In genomic region chr7:126529254-126529653, GRCh38 we compare ENCODE assay signal across 27 cellular contexts.
DNase-seq lines count a peak whose midpoint lies in the region; ATAC-seq and TF ChIP-seq lines count a peak whose summit lies in the region.
"Had no signal": no experiment of that assay in that cellular context is flagged by ENCODE, and none has a peak within 500 bp of the region (broad histone marks: within the 10 kb centered on the region; RNA-seq: fewer than 3 reads in every experiment).

No MANE protein-coding gene starts in this region.

- no peak overlapping the region for H3K4me3 ChIP-seq in GM12864 (ENCODE audit: low read depth, low read length)
- H3K4me3 ChIP-seq: gastrocnemius medialis, left ventricle myocardium inferior, transverse colon had no signal

- peaks cover 13 to 46% (median 22%) of the 10 kb centered on the region in 6 donors for H3K9me3 Mint-ChIP-seq in immature natural killer cell
- H3K9me3 Mint-ChIP-seq: mesothelial cell of epicardium had no signal

- ATAC-seq in GM18502 (IDR thresholded peaks at IDR 0.05; ENCODE audit: poor library complexity, unreplicated experiment) (peak; percentile 89), HG02588 (IDR thresholded peaks at IDR 0.05; ENCODE audit: unreplicated experiment) (peak; percentile 63), GM21528 (IDR thresholded peaks at IDR 0.05; ENCODE audit: low FRiP score, unreplicated experiment) (no peak), GM19023 (IDR thresholded peaks at IDR 0.05; ENCODE audit: unreplicated experiment) (no peak)
- ATAC-seq: activated T-helper 17 cell treated with anti-CD3 and anti-CD28 coated beads, Interleukin-2, amount 50 U/mL, for 72 hours; gastrocnemius medialis; natural killer cell treated with Interleukin-12 subunit alpha and Interleukin-12 subunit beta and Interleukin-15 and Interleukin-18, amount 100 ng/mL, for 72 hours; T-helper 17 cell had no signal

- H3K27ac Mint-ChIP-seq in immature natural killer cell: no peak overlapping the region
- H3K27ac Mint-ChIP-seq: activated CD4-positive, alpha-beta T cell treated with anti-CD3 and anti-CD28 coated beads, Interleukin-2, amount 10 ng/mL, durations not matched to agents 24 days and 14 days; activated naive CD4-positive, alpha-beta T cell treated with anti-CD3 and anti-CD28 coated beads, Interleukin-2, amount 50 U/mL, for 24 hours; activated T-helper 17 cell treated with anti-CD3 and anti-CD28 coated beads, Interleukin-2, amount 50 U/mL, for 72 hours; mesothelial cell of epicardium; natural killer cell treated with Interleukin-12 subunit alpha and Interleukin-12 subunit beta and Interleukin-15 and Interleukin-18, amount 100 ng/mL, for 72 hours; T-helper 17 cell had no signal

- TF ChIP-seq CTCF in GM12864 (IDR thresholded peaks at IDR 0.05; ENCODE audit: low read depth, low read length, missing control alignments): peak; percentile 8

- no peaks in the 10 kb centered on the region for H3K4me1 Mint-ChIP-seq in immature natural killer cell
- H3K4me1 Mint-ChIP-seq: activated CD4-positive, alpha-beta T cell treated with anti-CD3 and anti-CD28 coated beads, Interleukin-2, amount 10 ng/mL, durations not matched to agents 24 days and 14 days; activated naive CD4-positive, alpha-beta T cell treated with anti-CD3 and anti-CD28 coated beads, Interleukin-2, amount 50 U/mL, for 24 hours; activated T-helper 17 cell treated with anti-CD3 and anti-CD28 coated beads, Interleukin-2, amount 50 U/mL, for 72 hours; mesothelial cell of epicardium; T-helper 17 cell had no signal

- no peaks in the 10 kb centered on the region for H3K27me3 Mint-ChIP-seq in immature natural killer cell (ENCODE audit: low read depth in 3 of 3)
- H3K27me3 Mint-ChIP-seq: activated CD4-positive, alpha-beta T cell treated with anti-CD3 and anti-CD28 coated beads, Interleukin-2, amount 10 ng/mL, durations not matched to agents 24 days and 14 days; activated naive CD4-positive, alpha-beta T cell treated with anti-CD3 and anti-CD28 coated beads, Interleukin-2, amount 50 U/mL, for 24 hours; activated T-helper 17 cell treated with anti-CD3 and anti-CD28 coated beads, Interleukin-2, amount 50 U/mL, for 72 hours; natural killer cell treated with Interleukin-12 subunit alpha and Interleukin-12 subunit beta and Interleukin-15 and Interleukin-18, amount 100 ng/mL, for 72 hours; T-helper 17 cell had no signal

- no peak for DNase-seq in GM12864 (ENCODE audit: low read depth)
- DNase-seq in LHCN-M2 (ENCODE audit: low read depth): peak; percentile 32
- DNase-seq in T1000 (lab: John Stamatoyannopoulos, UW): no peak
- DNase-seq in immature natural killer cell: no peak
- DNase-seq: activated CD4-positive, alpha-beta T cell treated with anti-CD3 and anti-CD28 coated beads, Interleukin-2, amount 10 ng/mL, durations not matched to agents 24 days and 14 days; aorta; Calu3; caudate nucleus; gastrocnemius medialis; left ventricle myocardium inferior; NCI-H1105; NCI-H1930; NCI-H774; SIG-M5; small intestine; stimulated activated CD4-positive, alpha-beta T cell treated with anti-CD3 and anti-CD28 coated beads, Interleukin-1b, Interleukin-23, amount 100 ng/mL, for 48 hours; T-helper 17 cell; transverse colon; WERI-Rb-1 had no signal

- no peak overlapping the region for H3K4me3 Mint-ChIP-seq in immature natural killer cell
- H3K4me3 Mint-ChIP-seq: activated CD4-positive, alpha-beta T cell treated with anti-CD3 and anti-CD28 coated beads, Interleukin-2, amount 10 ng/mL, durations not matched to agents 24 days and 14 days; activated naive CD4-positive, alpha-beta T cell treated with anti-CD3 and anti-CD28 coated beads, Interleukin-2, amount 50 U/mL, for 24 hours; activated T-helper 17 cell treated with anti-CD3 and anti-CD28 coated beads, Interleukin-2, amount 50 U/mL, for 72 hours; mesothelial cell of epicardium; natural killer cell treated with Interleukin-12 subunit alpha and Interleukin-12 subunit beta and Interleukin-15 and Interleukin-18, amount 100 ng/mL, for 72 hours; T-helper 17 cell had no signal

- no peaks in the 10 kb centered on the region for H3K36me3 Mint-ChIP-seq in immature natural killer cell
- H3K36me3 Mint-ChIP-seq: activated naive CD4-positive, alpha-beta T cell treated with anti-CD3 and anti-CD28 coated beads, Interleukin-2, amount 50 U/mL, for 24 hours; mesothelial cell of epicardium; natural killer cell treated with Interleukin-12 subunit alpha and Interleukin-12 subunit beta and Interleukin-15 and Interleukin-18, amount 100 ng/mL, for 72 hours had no signal

Comparison
In these comparisons a context has a peak if more than half of its experiments do, and no peak if none do; other contexts are left out.
1. ATAC-seq: peak in GM18502 (single experiment) and HG02588 (single experiment); none in GM21528 (single experiment) and GM19023 (single experiment).